ENCODE assay signal across 10 cellular contexts in genomic region chr7:28708458-28708951, GRCh38.
DNase-seq lines count a peak whose midpoint lies in the region; ATAC-seq lines count a peak whose summit lies in the region.
"Had no signal": no experiment of that assay in that cellular context is flagged by ENCODE, and none has a peak within 500 bp of the region (broad histone marks: within the 10 kb centered on the region; RNA-seq: fewer than 3 reads in every experiment).

No MANE protein-coding gene starts in this region.

- H3K4me1 ChIP-seq in right cardiac atrium (ENCODE audit: control insufficient read depth, insufficient read depth, low read length): no peaks in the 10 kb centered on the region
- H3K4me1 ChIP-seq: upper lobe of right lung had no signal

- no peak for DNase-seq in right cardiac atrium
- no peak for DNase-seq in left ventricle myocardium superior
- DNase-seq in foreskin melanocyte: peak; percentile 33
- peak in 49 of 56 donors; percentile 15 to 83 (median 56) for DNase-seq in nucleus accumbens (lab: John Stamatoyannopoulos, UW)
- DNase-seq in activated CD4-positive, alpha-beta T cell treated with anti-CD3 and anti-CD28 coated beads, Interleukin-2, amount 10 ng/mL, durations not matched to agents 7 days and 5 days: no peak
- DNase-seq in stimulated activated naive CD4-positive, alpha-beta T cell (lab: John Stamatoyannopoulos, UW): no peak
- no peak for DNase-seq in stimulated activated CD4-positive, alpha-beta T cell treated with anti-CD3 and anti-CD28 coated beads, Interleukin-12 subunit alpha, Interleukin-12 subunit beta, amount 100 ng/mL, for 4 hours
- DNase-seq: activated T-cell treated with anti-CD3 and anti-CD28 coated beads, Interleukin-2, amount 50 U/mL, for 48 hours; upper lobe of right lung had no signal

- H3K9me3 ChIP-seq in right cardiac atrium (ENCODE audit: control insufficient read depth, low read length): no peaks in the 10 kb centered on the region
- H3K9me3 ChIP-seq: upper lobe of right lung had no signal

- no peaks in the 10 kb centered on the region for H3K4me1 Mint-ChIP-seq in activated CD4-positive, alpha-beta T cell treated with anti-CD3 and anti-CD28 coated beads, Interleukin-2, amount 10 ng/mL, durations not matched to agents 7 days and 5 days

- POLR2A ChIA-PET in activated CD4-positive, alpha-beta T cell treated with anti-CD3 and anti-CD28 coated beads, Interleukin-2, amount 10 ng/mL, durations not matched to agents 7 days and 5 days (lab: Charles Lee): no interaction called here

- H3K27ac Mint-ChIP-seq in activated CD4-positive, alpha-beta T cell treated with anti-CD3 and anti-CD28 coated beads, Interleukin-2, amount 10 ng/mL, durations not matched to agents 7 days and 5 days: no peak overlapping the region

- H3K4me3 Mint-ChIP-seq in activated CD4-positive, alpha-beta T cell treated with anti-CD3 and anti-CD28 coated beads, Interleukin-2, amount 10 ng/mL, durations not matched to agents 7 days and 5 days: no peak overlapping the region

- H3K27ac ChIP-seq in right cardiac atrium (ENCODE audit: low read length): no peak overlapping the region
- H3K27ac ChIP-seq: upper lobe of right lung had no signal

- no peaks in the 10 kb centered on the region for H3K27me3 ChIP-seq in right cardiac atrium (ENCODE audit: control insufficient read depth, insufficient read depth)
- H3K27me3 ChIP-seq: upper lobe of right lung had no signal

- ATAC-seq in right cardiac atrium (peak in 1 of 2 donors; percentile 14), left ventricle myocardium superior (no peak), HG03565 (IDR thresholded peaks at IDR 0.05; ENCODE audit: unreplicated experiment) (no peak)
- ATAC-seq: upper lobe of right lung had no signal

- WGBS in right cardiac atrium: 50% methylated on average over 9 of the region's 9 CpGs

- no peaks in the 10 kb centered on the region for H3K36me3 Mint-ChIP-seq in activated CD4-positive, alpha-beta T cell treated with anti-CD3 and anti-CD28 coated beads, Interleukin-2, amount 10 ng/mL, durations not matched to agents 7 days and 5 days (ENCODE audit: low read depth)

- CTCF ChIA-PET in activated CD4-positive, alpha-beta T cell treated with anti-CD3 and anti-CD28 coated beads, Interleukin-2, amount 10 ng/mL, durations not matched to agents 7 days and 5 days (lab: Charles Lee): no interaction called here

- H3K4me3 ChIP-seq in right cardiac atrium (ENCODE audit: low read length): peak overlapping the region; percentile 32
- H3K4me3 ChIP-seq: upper lobe of right lung had no signal

- peaks cover 7% of the 10 kb centered on the region for H3K27me3 Mint-ChIP-seq in activated CD4-positive, alpha-beta T cell treated with anti-CD3 and anti-CD28 coated beads, Interleukin-2, amount 10 ng/mL, durations not matched to agents 7 days and 5 days

- intact Hi-C loops in right cardiac atrium (cut with DNase I) (no loop called here), left ventricle myocardium superior (cut with micrococcal nuclease) (no loop called here)

- H3K9me3 Mint-ChIP-seq in activated CD4-positive, alpha-beta T cell treated with anti-CD3 and anti-CD28 coated beads, Interleukin-2, amount 10 ng/mL, durations not matched to agents 7 days and 5 days: no peaks in the 10 kb centered on the region

Comparison
In these comparisons a context has a peak if more than half of its experiments do, and no peak if none do; other contexts are left out.
1. DNase-seq: peak in foreskin melanocyte (single experiment) and nucleus accumbens (49 of 56); none in right cardiac atrium (0 of 3), left ventricle myocardium superior (single experiment), activated CD4-positive, alpha-beta T cell treated with anti-CD3 and anti-CD28 coated beads, Interleukin-2, amount 10 ng/mL, durations not matched to agents 7 days and 5 days (single experiment), stimulated activated naive CD4-positive, alpha-beta T cell (0 of 6) and stimulated activated CD4-positive, alpha-beta T cell treated with anti-CD3 and anti-CD28 coated beads, Interleukin-12 subunit alpha, Interleukin-12 subunit beta, amount 100 ng/mL, for 4 hours (single experiment).